26 cellular contexts compared by ENCODE assay signal in genomic region chr9:122820490-122820845, GRCh38. TPM values are rescaled to one million over a fixed set of nuclear protein-coding genes. Genes with fewer than 3 reads are reported as not detected.
DNase-seq lines count a peak whose midpoint lies in the region; ATAC-seq and TF ChIP-seq lines count a peak whose summit lies in the region.
"Had no signal": no experiment of that assay in that cellular context is flagged by ENCODE, and none has a peak within 500 bp of the region (broad histone marks: within the 10 kb centered on the region; RNA-seq: fewer than 3 reads in every experiment).

No MANE protein-coding gene starts in this region.

- H3K4me3 Mint-ChIP-seq in activated naive CD8-positive, alpha-beta T cell = no peak overlapping the region
- no peak overlapping the region for H3K4me3 Mint-ChIP-seq in activated naive CD8-positive, alpha-beta T cell treated with anti-CD3 and anti-CD28 coated beads, Interleukin-2, amount 50 U/mL, for 24 hours
- no peak overlapping the region for H3K4me3 Mint-ChIP-seq in T-cell
- no peak overlapping the region for H3K4me3 Mint-ChIP-seq in glutamatergic neuron (ENCODE audit: unreplicated experiment)
- H3K4me3 Mint-ChIP-seq: endodermal cell had no signal

- POLR2A ChIA-PET in T-cell (lab: Charles Lee) = interaction anchor here in 1 of 2 donors (0.6 kb wide), 1 partner anchor 359 kb away, joined by 3 read pairs; no protein-coding TSS in a partner anchor

- no peaks in the 10 kb centered on the region for H3K9me3 Mint-ChIP-seq in activated naive CD8-positive, alpha-beta T cell (ENCODE audit: low read depth)
- no peaks in the 10 kb centered on the region for H3K9me3 Mint-ChIP-seq in activated naive CD8-positive, alpha-beta T cell treated with anti-CD3 and anti-CD28 coated beads, Interleukin-2, amount 50 U/mL, for 24 hours
- H3K9me3 Mint-ChIP-seq in T-cell = no peaks in the 10 kb centered on the region
- H3K9me3 Mint-ChIP-seq in glutamatergic neuron (ENCODE audit: unreplicated experiment) = peaks cover 3% of the 10 kb centered on the region
- H3K9me3 Mint-ChIP-seq: endodermal cell had no signal

- no peak for ATAC-seq in activated naive CD8-positive, alpha-beta T cell treated with anti-CD3 and anti-CD28 coated beads, Interleukin-2, amount 50 U/mL, for 24 hours
- ATAC-seq in T-cell (replicated peaks in 1 of 4) = no peak
- no peak for ATAC-seq in HG02973 (IDR thresholded peaks at IDR 0.05; ENCODE audit: unreplicated experiment)
- ATAC-seq in GM18870 (IDR thresholded peaks at IDR 0.05; ENCODE audit: unreplicated experiment) = no peak

- CTCF ChIA-PET in T-cell (lab: Charles Lee) = interaction anchor here in 1 of 2 donors (1.1 kb wide), 1 partner anchor 15 kb away, joined by 3 read pairs; no protein-coding TSS in a partner anchor

- H3K4me1 Mint-ChIP-seq in activated naive CD8-positive, alpha-beta T cell (ENCODE audit: low read depth) = peaks cover 57% of the 10 kb centered on the region
- peaks cover 35% of the 10 kb centered on the region for H3K4me1 Mint-ChIP-seq in activated naive CD8-positive, alpha-beta T cell treated with anti-CD3 and anti-CD28 coated beads, Interleukin-2, amount 50 U/mL, for 24 hours
- H3K4me1 Mint-ChIP-seq in T-cell = peaks cover 52 to 69% (median 65%) of the 10 kb centered on the region in 3 donors
- peaks cover 17% of the 10 kb centered on the region for H3K4me1 Mint-ChIP-seq in glutamatergic neuron (ENCODE audit: low read depth, unreplicated experiment)

- no peak for TF ChIP-seq CTCF in glutamatergic neuron (IDR thresholded peaks at IDR 0.05; ENCODE audit: partially characterized antibody, unreplicated experiment)

- no peaks in the 10 kb centered on the region for H3K27me3 Mint-ChIP-seq in activated naive CD8-positive, alpha-beta T cell
- no peaks in the 10 kb centered on the region for H3K27me3 Mint-ChIP-seq in activated naive CD8-positive, alpha-beta T cell treated with anti-CD3 and anti-CD28 coated beads, Interleukin-2, amount 50 U/mL, for 24 hours
- H3K27me3 Mint-ChIP-seq in T-cell (no peaks in the 10 kb centered on the region), glutamatergic neuron (ENCODE audit: unreplicated experiment) (peaks cover 5% of the 10 kb centered on the region)

- H3K36me3 Mint-ChIP-seq in activated naive CD8-positive, alpha-beta T cell = peaks cover 3% of the 10 kb centered on the region
- H3K36me3 Mint-ChIP-seq in activated naive CD8-positive, alpha-beta T cell treated with anti-CD3 and anti-CD28 coated beads, Interleukin-2, amount 50 U/mL, for 24 hours (ENCODE audit: low read depth) = peaks cover 34% of the 10 kb centered on the region
- peaks cover 39% of the 10 kb centered on the region for H3K36me3 Mint-ChIP-seq in T-cell
- no peaks in the 10 kb centered on the region for H3K36me3 Mint-ChIP-seq in glutamatergic neuron (ENCODE audit: unreplicated experiment)

- DNase-seq in activated naive CD8-positive, alpha-beta T cell treated with anti-CD3 and anti-CD28 coated beads, Interleukin-2, amount 50 U/mL, for 24 hours = no peak
- DNase-seq in T-cell = no peak
- DNase-seq in glutamatergic neuron = no peak
- DNase-seq in OCI-M2 (lab: John Stamatoyannopoulos, UW; ENCODE audit: unreplicated experiment) = no peak
- DNase-seq: activated CD4-positive, alpha-beta T cell treated with anti-CD3 and anti-CD28 coated beads, Interleukin-2, amount 50 U/mL, for 48 hours; activated naive CD4-positive, alpha-beta T cell; activated T-cell treated with anti-CD3 and anti-CD28 coated beads for 4 hours; endodermal cell; GDM1; GM23248; MM.1S; NCI-H1694 treated with DMSO at 0.1 percent for 48 hours; NCI-H774; OCI-M1; SIG-M5; stimulated activated CD4-positive, alpha-beta T cell treated with anti-CD3 and anti-CD28 coated beads, Interleukin-15, amount 100 ng/mL, for 24 hours; WERI-Rb-1 had no signal

- peak overlapping the region; percentile 52 for H3K27ac Mint-ChIP-seq in activated naive CD8-positive, alpha-beta T cell
- no peak overlapping the region for H3K27ac Mint-ChIP-seq in activated naive CD8-positive, alpha-beta T cell treated with anti-CD3 and anti-CD28 coated beads, Interleukin-2, amount 50 U/mL, for 24 hours
- H3K27ac Mint-ChIP-seq in T-cell (peak overlapping the region; percentile 78 to 79), glutamatergic neuron (ENCODE audit: unreplicated experiment) (peak overlapping the region; percentile 60)
- H3K27ac Mint-ChIP-seq: endodermal cell had no signal

- H3K27ac ChIP-seq in temporal lobe (ENCODE audit: low read depth, low read length) = peak overlapping the region; percentile 77
- H3K27ac ChIP-seq: ascending aorta, GM23248, WERI-Rb-1 had no signal

RNA-seq across cellular contexts. Expression of gene PDCL, which starts 7.9 kb away (rescaled TPM):
- 10 to 100 TPM; 13.3 to 16.7 (median 14.3) TPM for total RNA-seq in T-cell
- 27.6 TPM for total RNA-seq in glutamatergic neuron (ENCODE audit: unreplicated experiment)
- total RNA-seq in temporal lobe = 32.5 TPM

RNA-seq across cellular contexts. Expression of gene OR1K1, which starts 20.5 kb away (rescaled TPM):
- total RNA-seq in T-cell (not detected), glutamatergic neuron (ENCODE audit: unreplicated experiment) (not detected), temporal lobe (not detected)
- total RNA-seq: A673; ascending aorta; chondrocyte; endodermal cell; GM23248; liver; T-helper 2 cell treated with Interferon-gamma antibody and Interleukin-4, amounts not matched to agents 100 ng/mL and 5 ng/mL, for 36 hours had no signal

RNA-seq across cellular contexts. Expression of gene OR5C1, which starts 31.7 kb away (rescaled TPM):
- total RNA-seq in T-cell = not detected
- not detected for total RNA-seq in glutamatergic neuron (ENCODE audit: unreplicated experiment)
- total RNA-seq in temporal lobe = not detected
- total RNA-seq: A673; ascending aorta; chondrocyte; endodermal cell; GM23248; liver; T-helper 2 cell treated with Interferon-gamma antibody and Interleukin-4, amounts not matched to agents 100 ng/mL and 5 ng/mL, for 36 hours had no signal
